In genomic region chr1:184499626-184500025, GRCh38 we compare ENCODE assay signal across 1 cellular context.
TF ChIP-seq lines count a peak whose summit lies in the region.

No MANE protein-coding gene starts in this region.

TF ChIP-seq in IMR-90, 13 proteins besides CTCF, POLR2A, EP300 and RAD21:
- no peak for TF ChIP-seq USF2 (IDR thresholded peaks at IDR 0.05; ENCODE audit: low read depth, low read length)
- TF ChIP-seq NFE2L2 (IDR thresholded peaks at IDR 0.05; ENCODE audit: low read depth, low read length) = no peak
- TF ChIP-seq RCOR1 (IDR thresholded peaks at IDR 0.05; ENCODE audit: insufficient replicate concordance, low read length) = no peak
- TF ChIP-seq, protein P1, sequence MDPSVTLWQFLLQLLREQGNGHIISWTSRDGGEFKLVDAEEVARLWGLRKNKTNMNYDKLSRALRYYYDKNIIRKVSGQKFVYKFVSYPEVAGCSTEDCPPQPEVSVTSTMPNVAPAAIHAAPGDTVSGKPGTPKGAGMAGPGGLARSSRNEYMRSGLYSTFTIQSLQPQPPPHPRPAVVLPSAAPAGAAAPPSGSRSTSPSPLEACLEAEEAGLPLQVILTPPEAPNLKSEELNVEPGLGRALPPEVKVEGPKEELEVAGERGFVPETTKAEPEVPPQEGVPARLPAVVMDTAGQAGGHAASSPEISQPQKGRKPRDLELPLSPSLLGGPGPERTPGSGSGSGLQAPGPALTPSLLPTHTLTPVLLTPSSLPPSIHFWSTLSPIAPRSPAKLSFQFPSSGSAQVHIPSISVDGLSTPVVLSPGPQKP (IDR thresholded peaks at IDR 0.05; ENCODE audit: borderline replicate concordance, low read depth, low read length) = no peak
- TF ChIP-seq MXI1 (IDR thresholded peaks at IDR 0.05; ENCODE audit: borderline replicate concordance, low read depth, low read length) = no peak
- no peak for TF ChIP-seq CHD1 (IDR thresholded peaks at IDR 0.05; ENCODE audit: low read depth, low read length)
- no peak for TF ChIP-seq BHLHE40 (IDR thresholded peaks at IDR 0.05; ENCODE audit: low read depth, low read length)
- no peak for TF ChIP-seq MAZ (IDR thresholded peaks at IDR 0.05; ENCODE audit: borderline replicate concordance, low read depth, low read length)
- no peak for TF ChIP-seq SMC3 (IDR thresholded peaks at IDR 0.05; ENCODE audit: low read depth, low read length)
- no peak for TF ChIP-seq RFX5 (IDR thresholded peaks at IDR 0.05; ENCODE audit: low read depth, low read length)
- no peak for TF ChIP-seq MAFK (IDR thresholded peaks at IDR 0.05; ENCODE audit: low read depth, low read length)
- no peak for TF ChIP-seq FOS (IDR thresholded peaks at IDR 0.05; ENCODE audit: low read depth, low read length)
- TF ChIP-seq CEBPB (IDR thresholded peaks at IDR 0.05; ENCODE audit: low read depth, low read length) = no peak
